Comparison of ENCODE assay signal across 23 cellular contexts in the genomic region with DNA sequence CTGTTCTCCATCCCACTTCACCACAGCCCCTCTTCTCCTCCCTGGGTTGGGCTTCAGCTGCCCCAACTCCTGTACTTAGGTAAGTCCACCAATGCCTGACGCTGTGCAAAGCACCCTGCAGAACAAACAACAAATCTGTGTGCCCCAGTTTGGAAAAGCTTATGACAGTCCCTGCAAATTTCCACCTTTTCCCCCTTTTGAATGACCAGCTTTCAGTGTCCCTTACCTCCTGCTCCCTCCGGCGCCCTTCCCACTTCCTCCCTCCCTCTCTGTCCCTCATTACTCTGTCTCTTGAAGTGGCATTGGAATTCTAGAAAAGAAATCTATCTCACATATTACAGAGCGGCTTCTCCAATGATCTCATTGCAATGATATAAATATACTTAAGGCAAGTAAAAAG.
"Had no signal": no experiment of that assay in that cellular context is flagged by ENCODE, and none has a peak within 500 bp of the region (broad histone marks: within the 10 kb centered on the region; RNA-seq: fewer than 3 reads in every experiment).

No MANE protein-coding gene starts in this region.

- H3K27me3 ChIP-seq: MG63 had no signal

- H3K9me3 ChIP-seq: MG63 had no signal

- H3K36me3 ChIP-seq: MG63 had no signal

- H3K4me3 ChIP-seq: MG63 had no signal

- H3K4me2 ChIP-seq: SK-N-SH had no signal

- DNase-seq: IMR-90, Karpas-422, KG1, MG63, NCI-H1092, NCI-H1105 treated with DMSO at 0.1 percent for 48 hours, NCI-H1417 treated with DMSO at 0.1 percent for 48 hours, NCI-H146, NCI-H1694 treated with DMSO at 0.1 percent for 48 hours, NCI-H1930, NCI-H2081, NCI-H2171, NCI-H226, NCI-H446, NCI-H510A, NCI-H524 treated with DMSO at 0.1 percent for 48 hours, NCI-H69, NCI-H774, Right ventricle myocardium superior, RPMI8226, SIG-M5, SK-N-SH, SW 1271 had no signal
